Comparison of ENCODE assay signal across 8 cellular contexts in the genomic region with DNA sequence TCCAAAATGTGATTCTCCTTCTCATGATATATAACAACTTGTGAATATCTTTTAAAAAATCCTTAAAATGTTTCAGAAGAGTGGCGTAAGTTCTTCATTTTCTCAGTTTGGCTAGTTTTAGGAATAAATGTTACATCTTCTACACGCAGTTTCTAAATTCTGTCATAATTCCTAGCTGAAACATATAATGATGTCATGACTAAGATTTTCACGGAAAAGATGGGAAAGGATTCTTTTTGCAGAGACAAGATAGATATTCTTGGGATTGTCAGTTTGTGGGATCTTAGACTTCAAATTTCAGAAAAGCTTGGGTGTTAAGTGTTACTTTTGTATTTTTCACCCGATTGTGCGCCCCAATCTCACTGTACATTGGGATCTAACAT. TPM values are rescaled to one million over a fixed set of nuclear protein-coding genes. Genes with fewer than 3 reads are reported as not detected.
DNase-seq lines count a peak whose midpoint lies in the region; TF ChIP-seq lines count a peak whose summit lies in the region.

No MANE protein-coding gene starts in this region.

- no peak overlapping the region for H3K27ac ChIP-seq in DOHH2 (ENCODE audit: low read depth, low read length)
- peak overlapping the region; percentile 90 for H3K27ac ChIP-seq in OCI-LY3 (ENCODE audit: low read length)
- H3K27ac ChIP-seq in rectal smooth muscle tissue (ENCODE audit: low read depth, low read length) = no peak overlapping the region

- H3K79me2 ChIP-seq in DOHH2 (ENCODE audit: control insufficient read depth, low read length) = peaks cover 62% of the 10 kb centered on the region
- peaks cover 62% of the 10 kb centered on the region for H3K79me2 ChIP-seq in OCI-LY3 (ENCODE audit: low read length)

- peaks cover 35% of the 10 kb centered on the region for H3K36me3 ChIP-seq in DOHH2 (ENCODE audit: control insufficient read depth, low read length)
- no peaks in the 10 kb centered on the region for H3K36me3 ChIP-seq in OCI-LY3 (replicated peaks; ENCODE audit: low read depth, low read length)
- no peaks in the 10 kb centered on the region for H3K36me3 ChIP-seq in rectal smooth muscle tissue (ENCODE audit: control insufficient read depth, insufficient read depth, low read length)

- no peaks in the 10 kb centered on the region for H3K9me2 ChIP-seq in DOHH2 (replicated peaks; ENCODE audit: control insufficient read depth, low read length)

- H3K4me2 ChIP-seq in DOHH2 (ENCODE audit: low read length) (peak overlapping the region; percentile 82), OCI-LY3 (ENCODE audit: low read length) (peak overlapping the region; percentile 87)

- peaks cover 0 to 1% (median 0%) of the 10 kb centered on the region in 3 donors for H3K27me3 Mint-ChIP-seq in immature natural killer cell (ENCODE audit: low read depth in 3 of 3)

- H3K27me3 ChIP-seq in DOHH2 (ENCODE audit: control insufficient read depth, low read length) (no peaks in the 10 kb centered on the region), OCI-LY3 (ENCODE audit: low read depth, low read length) (no peaks in the 10 kb centered on the region), rectal smooth muscle tissue (ENCODE audit: control insufficient read depth, insufficient read depth, low read length) (no peaks in the 10 kb centered on the region)

- H3K4me3 ChIP-seq in DOHH2 (ENCODE audit: low read length) = peak overlapping the region; percentile 83
- peak overlapping the region; percentile 78 for H3K4me3 ChIP-seq in OCI-LY3 (ENCODE audit: low read length)
- H3K4me3 ChIP-seq in fibroblast of pulmonary artery (replicated peaks; ENCODE audit: low read depth, low read length) = peak overlapping the region; percentile 93
- H3K4me3 ChIP-seq in rectal smooth muscle tissue (ENCODE audit: low read length) = peak overlapping the region; percentile 99

- peaks cover 62% of the 10 kb centered on the region for H3K4me1 ChIP-seq in DOHH2 (ENCODE audit: control insufficient read depth, low read length)
- peaks cover 70% of the 10 kb centered on the region for H3K4me1 ChIP-seq in OCI-LY3 (ENCODE audit: low read length)
- H3K4me1 ChIP-seq in rectal smooth muscle tissue (ENCODE audit: control insufficient read depth, insufficient read depth, low read length) = peaks cover 7% of the 10 kb centered on the region

- no peak overlapping the region for H2AFZ ChIP-seq in OCI-LY3 (ENCODE audit: low read depth, low read length)

- DNase-seq in fibroblast of pulmonary artery (ENCODE audit: low read depth) = no peak
- no peak for DNase-seq in amygdala (lab: John Stamatoyannopoulos, UW)
- no peak for DNase-seq in NCI-H128 (lab: John Stamatoyannopoulos, UW; ENCODE audit: unreplicated experiment)
- DNase-seq in SHP77 treated with DMSO at 0.1 percent for 48 hours (lab: John Stamatoyannopoulos, UW) = no peak
- DNase-seq in immature natural killer cell = no peak

- TF ChIP-seq CTCF in DOHH2 (IDR thresholded peaks at IDR 0.05; ENCODE audit: low read depth, low read length, poor library complexity, severe bottlenecking) (no peak), OCI-LY3 (IDR thresholded peaks at IDR 0.05; ENCODE audit: low read depth, low read length) (no peak), fibroblast of pulmonary artery (IDR thresholded peaks at IDR 0.05; ENCODE audit: low read length, missing control alignments) (no peak)

- no peaks in the 10 kb centered on the region for H3K9me3 Mint-ChIP-seq in immature natural killer cell

- H3K9ac ChIP-seq in OCI-LY3 (ENCODE audit: low read length) = peak overlapping the region; percentile 94
- no peak overlapping the region for H3K9ac ChIP-seq in rectal smooth muscle tissue (ENCODE audit: low read length)

- H4K20me1 ChIP-seq in DOHH2 (ENCODE audit: control insufficient read depth, insufficient read depth, low read depth, low read length) = peaks cover 19% of the 10 kb centered on the region; the same call in 1 of the 2 replicates
- peaks cover 48% of the 10 kb centered on the region for H4K20me1 ChIP-seq in OCI-LY3 (ENCODE audit: insufficient read depth, low read length)

- peak overlapping the region in 1 of 6 donors; percentile 52 for H3K27ac Mint-ChIP-seq in immature natural killer cell

- H3K9me3 ChIP-seq in DOHH2 (ENCODE audit: control insufficient read depth, insufficient read depth, low read length) (no peaks in the 10 kb centered on the region), OCI-LY3 (ENCODE audit: insufficient read depth, low read length) (no peaks in the 10 kb centered on the region)

- peaks cover 4 to 23% of the 10 kb centered on the region in 2 donors for H3K4me1 Mint-ChIP-seq in immature natural killer cell

- H3F3A ChIP-seq in DOHH2 (ENCODE audit: control insufficient read depth, insufficient read depth) = no peaks in the 10 kb centered on the region

- H3K36me3 Mint-ChIP-seq in immature natural killer cell = peaks cover 0 to 3% (median 0%) of the 10 kb centered on the region in 3 donors

- no peak overlapping the region for H3K4me3 Mint-ChIP-seq in immature natural killer cell

RNA-seq across cellular contexts. Expression of gene EED, which starts 1.7 kb away (rescaled TPM):
- polyA plus RNA-seq in immature natural killer cell = 10 to 100 TPM in 1 of 3 donors, 1 to 10 TPM in 2; 1.6 to 15.6 (median 8.3) TPM

RNA-seq across cellular contexts. Expression of gene HIKESHI, which starts 55.8 kb away (rescaled TPM):
- 100 to 1,000 TPM in 1 of 3 donors, 10 to 100 TPM in 2; 80.6 to 108 (median 87.6) TPM for polyA plus RNA-seq in immature natural killer cell
